ENCODE assay signal across 7 cellular contexts in genomic region chr1:116597388-116597787, GRCh38. TPM values are rescaled to one million over a fixed set of nuclear protein-coding genes. Genes with fewer than 3 reads are reported as not detected.
DNase-seq lines count a peak whose midpoint lies in the region; ATAC-seq lines count a peak whose summit lies in the region.
"Not testable (repeated sequence)": the region's sequence is repeated elsewhere in the genome, so short reads cannot be mapped to it uniquely, and the experiment has no call there.

No MANE protein-coding gene starts in this region.

- not testable (repeated sequence) for DNase-seq in activated naive CD4-positive, alpha-beta T cell treated with anti-CD3 and anti-CD28 coated beads, Interleukin-2, amount 50 U/mL, for 72 hours (ENCODE audit: low spot score in 2 of 2)

- H3K36me3 Mint-ChIP-seq in activated naive CD4-positive, alpha-beta T cell treated with anti-CD3 and anti-CD28 coated beads, Interleukin-2, amount 50 U/mL, for 72 hours, result not testable (repeated sequence)

- not testable (repeated sequence) for H3K9me3 Mint-ChIP-seq in activated naive CD4-positive, alpha-beta T cell treated with anti-CD3 and anti-CD28 coated beads, Interleukin-2, amount 50 U/mL, for 72 hours

- H3K27ac Mint-ChIP-seq in activated naive CD4-positive, alpha-beta T cell treated with anti-CD3 and anti-CD28 coated beads, Interleukin-2, amount 50 U/mL, for 72 hours, result not testable (repeated sequence)

- ATAC-seq in GM18517 (IDR thresholded peaks at IDR 0.05; ENCODE audit: unreplicated experiment) (peak; percentile 77), GM19351 (IDR thresholded peaks at IDR 0.05; ENCODE audit: unreplicated experiment) (peak; percentile 78), GM21528 (IDR thresholded peaks at IDR 0.05; ENCODE audit: low FRiP score, unreplicated experiment) (peak; percentile 65), HG02798 (IDR thresholded peaks at IDR 0.05; ENCODE audit: poor library complexity, unreplicated experiment) (peak; percentile 79), HG03097 (IDR thresholded peaks at IDR 0.05; ENCODE audit: low FRiP score, unreplicated experiment) (peak; percentile 62), HG03460 (IDR thresholded peaks at IDR 0.05; ENCODE audit: unreplicated experiment) (peak; percentile 66)
- peak; percentile 52 to 69 for ATAC-seq in activated naive CD4-positive, alpha-beta T cell treated with anti-CD3 and anti-CD28 coated beads, Interleukin-2, amount 50 U/mL, for 72 hours

RNA-seq across cellular contexts. Expression of gene CD58, which starts 26.6 kb away (rescaled TPM):
- 10 to 100 TPM in 1 of 2 donors, 1 to 10 TPM in 1; 8.3 to 12.7 TPM for total RNA-seq in activated naive CD4-positive, alpha-beta T cell treated with anti-CD3 and anti-CD28 coated beads, Interleukin-2, amount 50 U/mL, for 72 hours
